ENCODE assay signal across 16 cellular contexts in the genomic region with DNA sequence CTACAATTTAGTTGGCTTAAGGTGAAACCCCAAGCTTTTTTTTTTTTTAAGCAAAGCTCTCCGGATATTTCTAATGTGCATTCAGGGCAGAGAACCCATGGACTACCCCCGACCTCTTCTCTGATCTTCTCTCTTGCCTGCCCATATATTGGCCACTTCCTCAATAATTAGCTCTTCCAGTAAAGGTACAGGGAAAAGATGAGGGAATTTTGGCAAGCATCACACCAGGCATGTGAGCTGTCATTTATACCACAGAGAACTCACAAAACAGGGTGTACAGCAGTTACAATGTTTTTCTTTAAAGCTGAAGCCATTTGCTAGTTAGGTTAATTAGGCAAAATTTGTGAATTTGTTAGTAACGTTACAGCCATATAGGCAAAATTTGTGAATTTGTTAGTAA.
A peak's percentile ranks its signal among the peaks of the same experiment; 100 is the strongest.
DNase-seq lines count a peak whose midpoint lies in the region; ATAC-seq and TF ChIP-seq lines count a peak whose summit lies in the region.
"Had no signal": no experiment of that assay in that cellular context is flagged by ENCODE, and none has a peak within 500 bp of the region (broad histone marks: within the 10 kb centered on the region; RNA-seq: fewer than 3 reads in every experiment).

No MANE protein-coding gene starts in this region.

- no peak overlapping the region for H3K9ac ChIP-seq in BLaER1

- H3K9me3 ChIP-seq in BLaER1 (no peaks in the 10 kb centered on the region; the same call in 1 of the 2 replicates), OCI-LY7 (ENCODE audit: low read length) (no peaks in the 10 kb centered on the region), esophagus muscularis mucosa (no peaks in the 10 kb centered on the region), sigmoid colon (no peaks in the 10 kb centered on the region), heart left ventricle (no peaks in the 10 kb centered on the region)
- H3K9me3 ChIP-seq: SJSA1 had no signal

- H4K20me1 ChIP-seq in BLaER1 (no peaks in the 10 kb centered on the region), OCI-LY7 (ENCODE audit: insufficient read depth, low read length) (no peaks in the 10 kb centered on the region)

- WGBS in esophagus muscularis mucosa, result 89% methylated on average over 3 of the region's 3 CpGs
- WGBS in sigmoid colon, 2 donors, result 85 to 90% methylated on average over 3 of the region's 3 CpGs
- WGBS in heart left ventricle, 4 donors, result 84 to 90% (median 87%) methylated on average over 3 of the region's 3 CpGs

- no peak overlapping the region for H2AFZ ChIP-seq in OCI-LY7 (ENCODE audit: low read length)

- H3K27ac ChIP-seq in BLaER1, result peak overlapping the region; percentile 92
- H3K27ac ChIP-seq in OCI-LY7 (ENCODE audit: low read depth, low read length, poor library complexity, severe bottlenecking), result peak overlapping the region; percentile 97
- H3K27ac ChIP-seq in esophagus muscularis mucosa (replicated peaks in 1 of 4), result peak overlapping the region; percentile 6 to 59 (median 57)
- H3K27ac ChIP-seq in sigmoid colon, result peak overlapping the region in 3 of 4 donors; percentile 39 to 59 (median 44)
- H3K27ac ChIP-seq in heart left ventricle, result peak overlapping the region in 5 of 12 donors; percentile 18 to 80 (median 70)
- H3K27ac ChIP-seq: SJSA1 had no signal

- CTCF ChIA-PET in OCI-LY7 (lab: Charles Lee; ENCODE audit: unreplicated experiment), result interaction anchor here (0.9 to 1.6 kb wide), 6 partner anchors 8 to 33 kb away, joined by 3 to 9 read pairs (median 4); no protein-coding TSS in a partner anchor

- peak overlapping the region; percentile 91 for H3K4me2 ChIP-seq in BLaER1
- peak overlapping the region; percentile 55; the same call in 1 of the 2 replicates for H3K4me2 ChIP-seq in OCI-LY7 (ENCODE audit: low read length)

- H3K36me3 ChIP-seq in BLaER1 (peaks cover 32% of the 10 kb centered on the region), OCI-LY7 (ENCODE audit: insufficient read depth, low read length) (peaks cover 5% of the 10 kb centered on the region; the same call in 1 of the 2 replicates), esophagus muscularis mucosa (no peaks in the 10 kb centered on the region), sigmoid colon (no peaks in the 10 kb centered on the region), heart left ventricle (peaks cover 0 to under 1% (median 0%) of the 10 kb centered on the region in 9 donors)
- H3K36me3 ChIP-seq: SJSA1 had no signal

- TF ChIP-seq POLR2A in esophagus muscularis mucosa (IDR thresholded peaks at IDR 0.05; ENCODE audit: low read depth) (no peak), sigmoid colon (IDR thresholded peaks at IDR 0.05) (no peak), heart left ventricle (IDR thresholded peaks at IDR 0.05) (no peak)

- H3K4me3 ChIP-seq in BLaER1 (no peak overlapping the region), OCI-LY7 (ENCODE audit: low read depth, low read length, poor library complexity, severe bottlenecking) (no peak overlapping the region), esophagus muscularis mucosa (no peak overlapping the region), sigmoid colon (no peak overlapping the region), heart left ventricle (no peak overlapping the region)
- H3K4me3 ChIP-seq: SJSA1 had no signal

- intact Hi-C loops in OCI-LY7 (cut with micrococcal nuclease; ENCODE audit: unreplicated experiment) (no loop called here), esophagus muscularis mucosa (cut with DNase I) (no loop called here), sigmoid colon (cut with DNase I) (no loop called here), heart left ventricle (cut with DNase I) (loop anchor here in 1 of 10 donors (10.0 kb wide), 1 partner anchor 55 kb away; no protein-coding TSS in a partner anchor)

- no TSS peak for BruUV-seq in OCI-LY7 (replicated peaks; lab: Mats Ljungman, UMichigan)

- H3K79me2 ChIP-seq in OCI-LY7 (ENCODE audit: insufficient read depth, low read depth, low read length), result peaks cover 98% of the 10 kb centered on the region

- H3K4me1 ChIP-seq in BLaER1 (peaks cover 80% of the 10 kb centered on the region), OCI-LY7 (ENCODE audit: insufficient read depth, low read length, poor library complexity, severe bottlenecking) (peaks cover 98% of the 10 kb centered on the region), esophagus muscularis mucosa (peaks cover 72 to 98% (median 91%) of the 10 kb centered on the region in 4 donors), sigmoid colon (peaks cover 0 to 84% (median 69%) of the 10 kb centered on the region in 4 donors), heart left ventricle (peaks cover 12 to 89% (median 66%) of the 10 kb centered on the region in 12 donors)

- H3K27me3 ChIP-seq in BLaER1 (no peaks in the 10 kb centered on the region), esophagus muscularis mucosa (no peaks in the 10 kb centered on the region), sigmoid colon (no peaks in the 10 kb centered on the region), heart left ventricle (no peaks in the 10 kb centered on the region)
- H3K27me3 ChIP-seq: SJSA1 had no signal

- H3K9me2 ChIP-seq in OCI-LY7 (ENCODE audit: insufficient read depth, low read length), result no peaks in the 10 kb centered on the region

- no peak for TF ChIP-seq CTCF in OCI-LY7 (conservative IDR thresholded peaks at IDR 0.05; ENCODE audit: low read length)
- TF ChIP-seq CTCF in esophagus muscularis mucosa (IDR thresholded peaks at IDR 0.05), result no peak
- no peak for TF ChIP-seq CTCF in sigmoid colon (IDR thresholded peaks at IDR 0.05)
- TF ChIP-seq CTCF in heart left ventricle (IDR thresholded peaks at IDR 0.05), result no peak

- TF ChIP-seq EP300 in esophagus muscularis mucosa (IDR thresholded peaks at IDR 0.05) (no peak), sigmoid colon (IDR thresholded peaks at IDR 0.05) (no peak)

- POLR2A ChIA-PET in OCI-LY7 (lab: Charles Lee), result interaction anchor here (0.7 to 5.9 kb wide), 11 partner anchors 9 to 64 kb away, joined by 3 to 83 read pairs (median 5); no protein-coding TSS in a partner anchor

- DNase-seq in OCI-LY7 (ENCODE audit: low spot score) (no peak), esophagus muscularis mucosa (ENCODE audit: extremely low spot score) (no peak), sigmoid colon (no peak), NCI-H524 treated with DMSO at 0.1 percent for 48 hours (lab: John Stamatoyannopoulos, UW) (no peak), heart left ventricle (no peak), kidney tubule cell (ENCODE audit: low spot score) (no peak)
- no peak for DNase-seq in stimulated activated CD4-positive, alpha-beta T cell treated with anti-CD3 and anti-CD28 coated beads, Interleukin-2, amount 100 ng/mL, for 48 hours
- DNase-seq: CD4-positive, CD25-positive, alpha-beta regulatory T cell; H7; Kasumi-1; NCI-H187; NCI-H446; NCI-H526 treated with DMSO at 0.1 percent for 48 hours had no signal

- no peak for ATAC-seq in heart left ventricle
- ATAC-seq: Right ventricle myocardium inferior had no signal
